Comparison of ENCODE assay signal across 9 cellular contexts in genomic region chr19:8575467-8575997, GRCh38. TPM values are rescaled to one million over a fixed set of nuclear protein-coding genes. Genes with fewer than 3 reads are reported as not detected.
DNase-seq lines count a peak whose midpoint lies in the region; ATAC-seq, FAIRE-seq and TF ChIP-seq lines count a peak whose summit lies in the region.
"Had no signal": no experiment of that assay in that cellular context is flagged by ENCODE, and none has a peak within 500 bp of the region (broad histone marks: within the 10 kb centered on the region; RNA-seq: fewer than 3 reads in every experiment).

No MANE protein-coding gene starts in this region.

- H3K4me1 ChIP-seq in GM12878 (ENCODE audit: control insufficient read depth, insufficient read depth, low read length) (peaks cover 17% of the 10 kb centered on the region), osteoblast (ENCODE audit: insufficient read depth, low read length) (peaks cover 10% of the 10 kb centered on the region), kidney (ENCODE audit: control insufficient read depth in 1 of 2, insufficient read depth in 1 of 2, low read depth in 1 of 2, low read length in 2 of 2) (no peaks in the 10 kb centered on the region), Karpas-422 (ENCODE audit: low read length) (no peaks in the 10 kb centered on the region)

- no peak for TF ChIP-seq EP300 in GM12878 (IDR thresholded peaks at IDR 0.05; ENCODE audit: borderline replicate concordance in 1 of 2, control insufficient read depth in 1 of 2, low read depth in 2 of 2, low read length in 2 of 2)

- TF ChIP-seq POLR2A in GM12878 (IDR thresholded peaks at IDR 0.05; ENCODE audit: low read depth, low read length) = no peak

- H2AFZ ChIP-seq in GM12878 (ENCODE audit: control insufficient read depth, low read depth, low read length) = no peak overlapping the region
- no peak overlapping the region for H2AFZ ChIP-seq in osteoblast (ENCODE audit: low read length)
- no peak overlapping the region for H2AFZ ChIP-seq in Karpas-422 (ENCODE audit: low read length)

- H3K27ac ChIP-seq in GM12878 (ENCODE audit: control insufficient read depth, insufficient read depth) (no peak overlapping the region), osteoblast (ENCODE audit: low read depth, low read length) (no peak overlapping the region), kidney (ENCODE audit: low read depth in 2 of 2, low read length in 2 of 2) (no peak overlapping the region), Karpas-422 (ENCODE audit: low read length) (no peak overlapping the region)

- ATAC-seq in T-cell (replicated peaks in 1 of 4) (peak; percentile 60 to 65 (median 63)), GM12878 (no peak)

- H3K27me3 Mint-ChIP-seq in T-cell = no peaks in the 10 kb centered on the region

- no peak for TF ChIP-seq RAD21 in GM12878 (IDR thresholded peaks at IDR 0.05; ENCODE audit: insufficient read depth, low read depth, low read length)

- RAD21 ChIA-PET in GM12878 (lab: Charles Lee; ENCODE audit: unreplicated experiment) = no interaction called here

- H3K79me2 ChIP-seq in GM12878 (ENCODE audit: control insufficient read depth, insufficient read depth, low read length) = no peaks in the 10 kb centered on the region
- H3K79me2 ChIP-seq in osteoblast (ENCODE audit: insufficient read depth, low read length) = no peaks in the 10 kb centered on the region
- H3K79me2 ChIP-seq in Karpas-422 (ENCODE audit: low read length) = no peaks in the 10 kb centered on the region

- H4K20me1 ChIP-seq in GM12878 (ENCODE audit: control insufficient read depth, insufficient read depth) (no peaks in the 10 kb centered on the region), osteoblast (ENCODE audit: insufficient read depth, low read length) (no peaks in the 10 kb centered on the region), Karpas-422 (ENCODE audit: insufficient read depth, low read depth, low read length) (0 out of 2 replicates have a peak, but pooled peaks cover 3% of the 10 kb centered on the region)

- intact Hi-C loops in GM12878 (cut with micrococcal nuclease; ENCODE audit: unreplicated experiment) = loop anchor here (5.0 kb wide), 1 partner anchor 163 kb away; the partner anchor contains the start of gene MARCHF2
- intact Hi-C loops in kidney (cut with DNase I) = no loop called here

- BruUV-seq in GM12878 (replicated peaks; lab: Mats Ljungman, UMichigan) = no TSS peak

- H3K4me3 ChIP-seq in GM12878 = peak overlapping the region; percentile 60; the same call in 1 of the 2 replicates
- no peak overlapping the region for H3K4me3 ChIP-seq in osteoblast (ENCODE audit: insufficient read depth, low read length)
- no peak overlapping the region for H3K4me3 ChIP-seq in kidney (ENCODE audit: low read length in 2 of 2)
- no peak overlapping the region for H3K4me3 ChIP-seq in Karpas-422 (ENCODE audit: low read length)

- H3K4me2 ChIP-seq in GM12878 (ENCODE audit: control insufficient read depth, insufficient read depth) (peak overlapping the region; percentile 88; the same call in 1 of the 2 replicates), osteoblast (ENCODE audit: insufficient read depth, low read length) (peak overlapping the region; percentile 46), Karpas-422 (ENCODE audit: low read depth, low read length, poor library complexity, severe bottlenecking) (no peak overlapping the region)

- H3K9me3 Mint-ChIP-seq in T-cell = no peaks in the 10 kb centered on the region

- peaks cover 0 to 5% of the 10 kb centered on the region in 2 experiments; a peak in 1 of 4 replicates for H3K27me3 ChIP-seq in GM12878 (replicated peaks in 1 of 2; ENCODE audit: control insufficient read depth in 2 of 2, insufficient read depth in 2 of 2, low read length in 1 of 2)
- peaks cover 3% of the 10 kb centered on the region for H3K27me3 ChIP-seq in osteoblast (ENCODE audit: insufficient read depth, low read length)
- H3K27me3 ChIP-seq in Karpas-422 (ENCODE audit: low read length) = no peaks in the 10 kb centered on the region

- 46% methylated on average over 10 of the region's 10 CpGs for whole genome bisulfite sequencing in GM12878 (ENCODE audit: insufficient coverage, insufficient replicate concordance, low lambda C conversion rate, missing lambda C conversion rate)

- H3K36me3 ChIP-seq in GM12878 (ENCODE audit: control insufficient read depth in 2 of 2, insufficient read depth in 2 of 2, low read length in 1 of 2) = no peaks in the 10 kb centered on the region
- H3K36me3 ChIP-seq in osteoblast (ENCODE audit: insufficient read depth, low read length) = no peaks in the 10 kb centered on the region
- H3K36me3 ChIP-seq in kidney (ENCODE audit: control insufficient read depth in 1 of 2, insufficient read depth in 2 of 2, low read length in 2 of 2) = no peaks in the 10 kb centered on the region
- no peaks in the 10 kb centered on the region for H3K36me3 ChIP-seq in Karpas-422 (ENCODE audit: insufficient read depth, low read length)

- FAIRE-seq in GM12878 (lab: Jason Lieb, UNC) (no peak), kidney (lab: Jason Lieb, UNC) (no peak), D721Med (lab: Jason Lieb, UNC) (no peak)
- FAIRE-seq: TTC549 had no signal

- TF ChIP-seq CTCF in GM12878 (IDR thresholded peaks at IDR 0.05 in 2 of 3, conservative IDR thresholded peaks at IDR 0.05 in 1 of 3; ENCODE audit: control insufficient read depth in 2 of 3, extremely low read depth in 1 of 3, insufficient read depth in 1 of 3, low read depth in 3 of 3, low read length in 3 of 3) (no peak), osteoblast (IDR thresholded peaks at IDR 0.05; ENCODE audit: extremely low read depth, low read depth, low read length) (no peak), kidney (IDR thresholded peaks at IDR 0.05; ENCODE audit: borderline replicate concordance, extremely low read depth, insufficient read depth) (no peak), D721Med (IDR thresholded peaks at IDR 0.05; ENCODE audit: insufficient read depth, missing control alignments) (no peak)

- peaks cover 13% of the 10 kb centered on the region for H3K36me3 Mint-ChIP-seq in T-cell

- SMC1A ChIA-PET in GM12878 (lab: Charles Lee; ENCODE audit: uncharacterized antibody, unreplicated experiment) = interaction anchor here (1.2 kb wide), 1 partner anchor 129 kb away, joined by 5 read pairs; no protein-coding TSS in a partner anchor

- CTCF ChIA-PET in T-cell (lab: Charles Lee) (interaction anchor here in 1 of 2 donors (0.6 kb wide), 2 partner anchors 24 to 677 kb away, joined by 4 to 5 read pairs; no protein-coding TSS in a partner anchor), GM12878 (lab: Yijun Ruan, JAX) (interaction anchor here (7.3 kb wide), 1 partner anchor 162 kb away, joined by 73 read pairs; the partner anchor contains the start of gene MARCHF2)

- H3K9ac ChIP-seq in GM12878 (ENCODE audit: control insufficient read depth, insufficient read depth, low read length) (peak overlapping the region; percentile 39), kidney (ENCODE audit: low read length in 2 of 2) (no peak overlapping the region), Karpas-422 (ENCODE audit: low read length) (no peak overlapping the region)

- H3K9me2 ChIP-seq in Karpas-422 (replicated peaks; ENCODE audit: insufficient read depth, low read length) = no peaks in the 10 kb centered on the region

- POLR2A ChIA-PET in T-cell (lab: Charles Lee) = interaction anchor here in 1 of 2 donors (0.6 to 0.7 kb wide), 2 partner anchors 130 to 1810 kb away, joined by 3 to 5 read pairs; no protein-coding TSS in a partner anchor
- POLR2A ChIA-PET in GM12878 (lab: Charles Lee) = interaction anchor here (2.9 kb wide), 1 partner anchor 62 kb away, joined by 7 read pairs; the partner anchor contains the start of gene ZNF414

- H3K9me3 ChIP-seq in GM12878 (replicated peaks; ENCODE audit: control insufficient read depth, insufficient read depth, low read length) (no peaks in the 10 kb centered on the region; the same call in 2 of the 3 replicates), osteoblast (ENCODE audit: low read depth, low read length) (no peaks in the 10 kb centered on the region), kidney (ENCODE audit: control insufficient read depth in 1 of 2, low read length in 2 of 2) (no peaks in the 10 kb centered on the region), Karpas-422 (ENCODE audit: low read length) (no peaks in the 10 kb centered on the region)

- peaks cover 82 to 88% (median 83%) of the 10 kb centered on the region in 3 donors for H3K4me1 Mint-ChIP-seq in T-cell

- in situ Hi-C loops in GM12878 (cut with MboI) = loop anchor here (5.0 kb wide), 1 partner anchor 158 kb away; no protein-coding TSS in a partner anchor

- H3K4me3 Mint-ChIP-seq in T-cell = peak overlapping the region; percentile 87 to 88 (median 88)

- H3K27ac Mint-ChIP-seq in T-cell = peak overlapping the region; percentile 87 to 99

- DNase-seq in ELR (ENCODE audit: low read depth) (peak; percentile 35), T-cell (peak in 31 of 34 experiments; percentile 16 to 64 (median 47)), GM12878 (ENCODE audit: low read depth, low spot score) (no peak), osteoblast (ENCODE audit: insufficient read length, low spot score, missing footprints) (peak; percentile 82), kidney (no peak), NCI-H2171 treated with DMSO at 0.1 percent for 48 hours (lab: John Stamatoyannopoulos, UW) (no peak), D721Med (ENCODE audit: insufficient read length, low spot score) (no peak), Karpas-422 (no peak)

RNA-seq across cellular contexts. Expression of gene MYO1F, which starts 1.7 kb away (rescaled TPM):
- total RNA-seq in T-cell = 100 to 1,000 TPM; 109 to 363 (median 277) TPM
- total RNA-seq in GM12878 (2013; cell fraction: nucleolus; rRNA removed) = 31.9 and 41.6 TPM in 2 replicates
- 31.2 and 42.8 TPM in 2 replicates for total RNA-seq in GM12878 (2014; rRNA removed)
- 28.8 and 32.0 TPM in 2 replicates for total RNA-seq in GM12878 (2014; rRNA removed; fragmentation: Illumina TruSeq; extraction: Trizol)
- total RNA-seq in GM12878 (2021) = 42.6 and 49.4 TPM in 2 replicates
- polyA plus RNA-seq in GM12878 (2011; ENCODE audit: low read depth) = 6.5 TPM
- polyA plus RNA-seq in GM12878 (2011; rRNA removed) = 3.6 and 5.3 TPM in 2 replicates
- 6.5 and 7.4 TPM in 2 replicates for polyA plus RNA-seq in GM12878 (2011; cell fraction: cytosol; rRNA removed)
- polyA plus RNA-seq in GM12878 (2011; cell fraction: nucleus; rRNA removed) = 9.4 and 11.5 TPM in 2 replicates
- polyA plus RNA-seq in GM12878 (2012) = 9.1 and 13.9 TPM in 2 replicates
- polyA plus RNA-seq in GM12878 (2014; fragmentation: Illumina TruSeq; extraction: Trizol) = 28.9 and 37.0 TPM in 2 replicates
- polyA plus RNA-seq in GM12878 (2014; fragmentation: Nextera tagmentation; extraction: Ambion mirVana) = 1 to 10 TPM; 3.5 to 4.0 TPM
- polyA plus RNA-seq in GM12878 (2014; rRNA removed) = 43.3 and 46.9 TPM in 2 replicates
- polyA plus RNA-seq in GM12878 (2016; fragmentation: Nextera tagmentation; extraction: Ambion mirVana) = 10 to 100 TPM; 29.9 to 30.6 TPM
- 8.0 and 10.1 TPM in 2 replicates for polyA minus RNA-seq in GM12878 (2011; rRNA and poly(A)+ RNA removed)
- polyA minus RNA-seq in GM12878 (2011; cell fraction: cytosol; rRNA and poly(A)+ RNA removed) = 3.6 TPM in 2 replicates
- 4.1 and 9.5 TPM in 2 replicates for polyA minus RNA-seq in GM12878 (2011; cell fraction: nucleus; rRNA and poly(A)+ RNA removed)
- total RNA-seq in osteoblast = under 0.01 and 0.72 TPM in 2 replicates
- total RNA-seq in kidney = 35.8 TPM
- polyA plus RNA-seq in kidney (ENCODE audit: insufficient read depth, low read depth, low replicate concordance) = 1.7 TPM
- not detected in 2 replicates for total RNA-seq in Karpas-422 (2014; rRNA removed; shearing (Covaris generic); ENCODE audit: low replicate concordance)

RNA-seq across cellular contexts. Expression of gene ADAMTS10, which starts 35.0 kb away (rescaled TPM):
- 100 to 1,000 TPM in 1 of 5 donors, 10 to 100 TPM in 4; 57.2 to 103 (median 80.1) TPM for total RNA-seq in T-cell
- 21.9 and 25.7 TPM in 2 replicates for total RNA-seq in GM12878 (2013; cell fraction: nucleolus; rRNA removed)
- total RNA-seq in GM12878 (2014; rRNA removed) = 0.68 TPM in 1 of 2 replicates, not detected in the other
- 0.09 and 0.13 TPM in 2 replicates for total RNA-seq in GM12878 (2014; rRNA removed; fragmentation: Illumina TruSeq; extraction: Trizol)
- 0.45 and 0.59 TPM in 2 replicates for total RNA-seq in GM12878 (2021)
- polyA plus RNA-seq in GM12878 (2011; ENCODE audit: low read depth) = not detected
- polyA plus RNA-seq in GM12878 (2011; rRNA removed) = 2.1 and 2.5 TPM in 2 replicates
- polyA plus RNA-seq in GM12878 (2011; cell fraction: cytosol; rRNA removed) = 2.0 and 3.9 TPM in 2 replicates
- 50.0 and 53.0 TPM in 2 replicates for polyA plus RNA-seq in GM12878 (2011; cell fraction: nucleus; rRNA removed)
- polyA plus RNA-seq in GM12878 (2012) = 0.10 TPM in 1 of 2 replicates, not detected in the other
- 0.01 TPM in 1 of 2 replicates, not detected in the other for polyA plus RNA-seq in GM12878 (2014; fragmentation: Illumina TruSeq; extraction: Trizol)
- not detected for polyA plus RNA-seq in GM12878 (2014; fragmentation: Nextera tagmentation; extraction: Ambion mirVana)
- polyA plus RNA-seq in GM12878 (2014; rRNA removed) = 0.20 and 0.42 TPM in 2 replicates
- polyA plus RNA-seq in GM12878 (2016; fragmentation: Nextera tagmentation; extraction: Ambion mirVana) = under 1 TPM in 1 of 2 experiments, not detected in 1; 0.15 TPM
- polyA minus RNA-seq in GM12878 (2011; rRNA and poly(A)+ RNA removed) = 1.5 and 5.5 TPM in 2 replicates
- polyA minus RNA-seq in GM12878 (2011; cell fraction: cytosol; rRNA and poly(A)+ RNA removed) = 1.1 and 2.2 TPM in 2 replicates
- polyA minus RNA-seq in GM12878 (2011; cell fraction: nucleus; rRNA and poly(A)+ RNA removed) = 8.3 and 10.6 TPM in 2 replicates
- total RNA-seq in osteoblast = 49.6 and 56.3 TPM in 2 replicates
- total RNA-seq in kidney = 48.8 TPM
- polyA plus RNA-seq in kidney (ENCODE audit: insufficient read depth, low read depth, low replicate concordance) = 8.9 TPM
- not detected in 2 replicates for total RNA-seq in Karpas-422 (2014; rRNA removed; shearing (Covaris generic); ENCODE audit: low replicate concordance)

RNA-seq across cellular contexts. Expression of gene NFILZ, which starts 54.9 kb away (rescaled TPM):
- total RNA-seq in T-cell (not detected), GM12878 (2014; rRNA removed) (not detected in 2 replicates), GM12878 (2014; rRNA removed; fragmentation: Illumina TruSeq; extraction: Trizol) (not detected in 2 replicates), GM12878 (2021) (not detected in 2 replicates), osteoblast (not detected in 2 replicates), kidney (not detected)
- total RNA-seq in GM12878 (2013; cell fraction: nucleolus; rRNA removed) = not detected in 2 replicates
- polyA plus RNA-seq in GM12878 (2011; ENCODE audit: low read depth) = not detected
- polyA plus RNA-seq in GM12878 (2011; rRNA removed) (not detected in 2 replicates), GM12878 (2014; fragmentation: Illumina TruSeq; extraction: Trizol) (not detected in 2 replicates), GM12878 (2014; fragmentation: Nextera tagmentation; extraction: Ambion mirVana) (not detected), GM12878 (2014; rRNA removed) (not detected in 2 replicates), GM12878 (2016; fragmentation: Nextera tagmentation; extraction: Ambion mirVana) (not detected), kidney (ENCODE audit: insufficient read depth, low read depth, low replicate concordance) (not detected)
- polyA plus RNA-seq in GM12878 (2011; cell fraction: cytosol; rRNA removed) = not detected in 2 replicates
- polyA plus RNA-seq in GM12878 (2011; cell fraction: nucleus; rRNA removed) = not detected in 2 replicates
- not detected in 2 replicates for polyA plus RNA-seq in GM12878 (2012)
- polyA minus RNA-seq in GM12878 (2011; rRNA and poly(A)+ RNA removed) = not detected in 2 replicates
- polyA minus RNA-seq in GM12878 (2011; cell fraction: cytosol; rRNA and poly(A)+ RNA removed) = not detected in 2 replicates
- polyA minus RNA-seq in GM12878 (2011; cell fraction: nucleus; rRNA and poly(A)+ RNA removed) = not detected in 2 replicates
- total RNA-seq in Karpas-422 (2014; rRNA removed; shearing (Covaris generic); ENCODE audit: low replicate concordance) = not detected in 2 replicates

Comparison
In these comparisons a context has a peak if more than half of its experiments do, and no peak if none do; other contexts are left out.
1. DNase-seq: peak in ELR (single experiment), T-cell (31 of 34) and osteoblast (single experiment); none in GM12878 (single experiment), kidney (single experiment), NCI-H2171 treated with DMSO at 0.1 percent for 48 hours (single experiment), D721Med (single experiment) and Karpas-422 (single experiment).
2. RNA of gene MYO1F, which starts 1.7 kb away (total RNA-seq): 109 to 363 TPM in T-cell, 28.8 to 49.4 TPM in GM12878 and 35.8 TPM in kidney (single experiment); under 0.01 to 0.72 TPM in osteoblast and not detected in Karpas-422; every median in the first group is over 10 times any median in the second.